ENCODE assay signal across 8 cellular contexts in the genomic region with DNA sequence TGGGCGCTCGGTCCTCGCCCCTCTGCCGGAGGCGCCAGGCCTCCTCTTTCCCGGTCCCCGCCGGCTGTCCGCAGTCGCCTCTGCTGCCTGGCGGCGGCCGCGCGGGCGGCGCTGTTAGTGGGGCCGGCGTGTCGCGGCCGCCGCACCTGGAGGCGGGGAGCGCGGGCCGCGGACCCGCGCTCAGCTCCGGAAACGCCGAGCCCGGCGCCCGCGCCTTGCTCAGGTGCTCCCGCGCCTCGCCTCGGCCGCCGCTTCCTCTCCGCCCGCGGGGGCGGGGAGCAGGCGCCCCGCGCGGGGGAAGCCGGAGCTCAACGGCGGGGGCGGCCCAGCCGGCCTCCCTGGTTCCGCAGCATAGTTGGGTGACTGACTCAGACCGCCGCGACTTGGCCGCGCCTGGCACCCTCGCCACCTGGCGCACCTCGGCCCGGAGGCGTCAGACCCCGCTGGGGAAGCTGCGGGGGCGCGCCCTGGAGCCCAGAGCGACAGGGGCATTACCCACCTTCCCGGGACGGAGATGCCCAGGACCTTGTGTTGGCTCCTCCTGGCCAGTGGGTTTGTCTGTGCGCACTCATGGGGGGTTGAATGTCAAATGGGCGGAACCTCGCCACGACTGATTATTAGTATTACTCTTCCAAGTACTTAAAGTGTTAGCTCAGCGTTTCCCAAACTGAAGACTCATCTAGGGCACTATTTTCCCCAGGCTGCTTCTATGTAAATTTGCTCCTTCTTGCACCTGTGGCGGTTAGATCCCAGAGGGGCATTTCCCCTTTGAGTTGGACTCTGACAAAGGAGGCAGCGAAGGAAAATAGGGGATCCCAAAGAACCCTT. TPM values are rescaled to one million over a fixed set of nuclear protein-coding genes. Genes with fewer than 3 reads are reported as not detected.
DNase-seq lines count a peak whose midpoint lies in the region; ATAC-seq and TF ChIP-seq lines count a peak whose summit lies in the region.

A gene with protein sequence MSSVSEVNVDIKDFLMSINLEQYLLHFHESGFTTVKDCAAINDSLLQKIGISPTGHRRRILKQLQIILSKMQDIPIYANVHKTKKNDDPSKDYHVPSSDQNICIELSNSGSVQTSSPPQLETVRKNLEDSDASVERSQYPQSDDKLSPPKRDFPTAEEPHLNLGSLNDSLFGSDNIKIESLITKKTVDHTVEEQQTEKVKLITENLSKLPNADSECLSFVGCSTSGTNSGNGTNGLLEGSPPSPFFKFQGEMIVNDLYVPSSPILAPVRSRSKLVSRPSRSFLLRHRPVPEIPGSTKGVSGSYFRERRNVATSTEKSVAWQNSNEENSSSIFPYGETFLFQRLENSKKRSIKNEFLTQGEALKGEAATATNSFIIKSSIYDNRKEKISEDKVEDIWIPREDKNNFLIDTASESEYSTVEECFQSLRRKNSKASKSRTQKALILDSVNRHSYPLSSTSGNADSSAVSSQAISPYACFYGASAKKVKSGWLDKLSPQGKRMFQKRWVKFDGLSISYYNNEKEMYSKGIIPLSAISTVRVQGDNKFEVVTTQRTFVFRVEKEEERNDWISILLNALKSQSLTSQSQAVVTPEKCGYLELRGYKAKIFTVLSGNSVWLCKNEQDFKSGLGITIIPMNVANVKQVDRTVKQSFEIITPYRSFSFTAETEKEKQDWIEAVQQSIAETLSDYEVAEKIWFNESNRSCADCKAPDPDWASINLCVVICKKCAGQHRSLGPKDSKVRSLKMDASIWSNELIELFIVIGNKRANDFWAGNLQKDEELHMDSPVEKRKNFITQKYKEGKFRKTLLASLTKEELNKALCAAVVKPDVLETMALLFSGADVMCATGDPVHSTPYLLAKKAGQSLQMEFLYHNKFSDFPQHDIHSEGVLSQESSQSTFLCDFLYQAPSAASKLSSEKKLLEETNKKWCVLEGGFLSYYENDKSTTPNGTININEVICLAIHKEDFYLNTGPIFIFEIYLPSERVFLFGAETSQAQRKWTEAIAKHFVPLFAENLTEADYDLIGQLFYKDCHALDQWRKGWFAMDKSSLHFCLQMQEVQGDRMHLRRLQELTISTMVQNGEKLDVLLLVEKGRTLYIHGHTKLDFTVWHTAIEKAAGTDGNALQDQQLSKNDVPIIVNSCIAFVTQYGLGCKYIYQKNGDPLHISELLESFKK (N-terminal part only) (minus strand): TSS at position 258 of the 828 bp plus-strand sequence. CDS start 15,028 bp downstream, outside the sequence.

- H3K4me1 ChIP-seq in PC-9 (replicated peaks; ENCODE audit: insufficient read depth) (peaks cover 29% of the 10 kb centered on the region), ovary (ENCODE audit: insufficient read depth) (peaks cover 2% of the 10 kb centered on the region), thymus (ENCODE audit: control insufficient read depth, insufficient read depth, low read length) (peaks cover 3% of the 10 kb centered on the region)

- DNase-seq in AML-193 (lab: John Stamatoyannopoulos, UW) (peak; percentile 43 to 51), PC-9 (peak; percentile 76 to 90), globus pallidus (ENCODE audit: low spot score) (peak; percentile 65), ovary (peak in 3 of 5 donors; percentile 15 to 46 (median 40))
- peak; percentile 71 for DNase-seq in activated effector memory CD4-positive, alpha-beta T cell treated with Interleukin-2 at 50 U/mL for 16 hours

- H3K9me3 ChIP-seq in PC-9 (ENCODE audit: insufficient read depth, low read depth) (no peaks in the 10 kb centered on the region), ovary (peaks cover 0 to 3% of the 10 kb centered on the region in 2 donors), thymus (ENCODE audit: control insufficient read depth) (no peaks in the 10 kb centered on the region)

- no peak for TF ChIP-seq EP300 in ovary (IDR thresholded peaks at IDR 0.05)

- CTCF ChIA-PET in PC-9 (lab: Charles Lee): interaction anchor here (0.5 to 1.1 kb wide), 4 partner anchors 88 to 1794 kb away, joined by 3 read pairs; no protein-coding TSS in a partner anchor

- H3K4me3 ChIP-seq in PC-9 (peak within 1 kb of the TSS; percentile 75), ovary (peak within 1 kb of the TSS; percentile 41), thymus (ENCODE audit: low read length) (peak within 1 kb of the TSS; percentile 100)

- no peaks in the 10 kb centered on the region for H3K9me2 ChIP-seq in PC-9 (ENCODE audit: insufficient read depth)

- no peak for TF ChIP-seq CTCF in PC-9 (conservative IDR thresholded peaks at IDR 0.05)
- TF ChIP-seq CTCF in ovary (IDR thresholded peaks at IDR 0.05): no peak

- H3K27me3 ChIP-seq in PC-9 (ENCODE audit: insufficient read depth, low read depth): no peaks in the 10 kb centered on the region
- no peaks in the 10 kb centered on the region for H3K27me3 ChIP-seq in ovary
- H3K27me3 ChIP-seq in thymus (ENCODE audit: control insufficient read depth, insufficient read depth): no peaks in the 10 kb centered on the region

- H4K20me1 ChIP-seq in PC-9 (ENCODE audit: insufficient read depth): no peaks in the 10 kb centered on the region

- peak within 1 kb of the TSS; percentile 89 for H2AFZ ChIP-seq in PC-9

- POLR2A ChIA-PET in PC-9 (lab: Charles Lee; ENCODE audit: unreplicated experiment): interaction anchor here (0.5 to 0.8 kb wide), 6 partner anchors 19 to 219 kb away, joined by 3 to 20 read pairs (median 5); no protein-coding TSS in a partner anchor

- no peaks in the 10 kb centered on the region for H3K36me3 ChIP-seq in PC-9 (ENCODE audit: low read depth)
- H3K36me3 ChIP-seq in ovary: no peaks in the 10 kb centered on the region
- no peaks in the 10 kb centered on the region for H3K36me3 ChIP-seq in thymus (ENCODE audit: control insufficient read depth, insufficient read depth)

- BruUV-seq in PC-9 (replicated peaks; lab: Mats Ljungman, UMichigan): TSS peak; percentile 85

- peaks cover 43% of the 10 kb centered on the region for H3K79me2 ChIP-seq in PC-9 (ENCODE audit: low read depth)

- intact Hi-C loops in PC-9 (cut with micrococcal nuclease; ENCODE audit: unreplicated experiment) (loop anchor here (5.0 kb wide), 1 partner anchor 108 kb away; no protein-coding TSS in a partner anchor), ovary (cut with DNase I) (no loop called here)

- H3F3A ChIP-seq in PC-9 (ENCODE audit: insufficient read depth, low read depth): peaks cover 12% of the 10 kb centered on the region

- 2 to 4% (median 2%) methylated on average over 39 to 81 of the region's 81 CpGs for WGBS in ovary, 3 donors
- WGBS in thymus: under 1% methylated on average over 81 of the region's 81 CpGs

- TF ChIP-seq POLR2A in ovary (IDR thresholded peaks at IDR 0.05): no peak

- H3K27ac ChIP-seq in PC-9: peak within 1 kb of the TSS; percentile 81
- H3K27ac ChIP-seq in ovary: peak within 1 kb of the TSS in 1 of 2 donors; percentile 50
- peak within 1 kb of the TSS; percentile 98 for H3K27ac ChIP-seq in thymus (ENCODE audit: low read depth)

- peak within 1 kb of the TSS; percentile 89 for H3K4me2 ChIP-seq in PC-9

- peak; percentile 66 for ATAC-seq in GM19023 (IDR thresholded peaks at IDR 0.05; ENCODE audit: unreplicated experiment)
- peak; percentile 66 for ATAC-seq in HG03280 (IDR thresholded peaks at IDR 0.05; ENCODE audit: unreplicated experiment)

RNA-seq across cellular contexts. Expression of the gene that starts here (rescaled TPM):
- total RNA-seq in PC-9 (2021): 17.7 and 25.8 TPM in 2 replicates
- 10 to 100 TPM in 2 of 7 donors, 1 to 10 TPM in 5; 1.8 to 77.3 (median 6.4) TPM for total RNA-seq in ovary
- 1 to 10 TPM in 1 of 2 donors, under 1 TPM in 1; 0.76 to 3.3 TPM for polyA plus RNA-seq in ovary
- polyA plus RNA-seq in thymus: 23.7 TPM

Comparison
In these comparisons a context has a peak if more than half of its experiments do, and no peak if none do; other contexts are left out.
1. H3K4me3 ChIP-seq: peak in every context shown above with its lines; median percentile 100 in thymus; 75 in PC-9; 41 in ovary.